15 cellular contexts compared by ENCODE assay signal in genomic region chr12:62709321-62709720, GRCh38.
"Had no signal": no experiment of that assay in that cellular context is flagged by ENCODE, and none has a peak within 500 bp of the region (broad histone marks: within the 10 kb centered on the region; RNA-seq: fewer than 3 reads in every experiment).

No MANE protein-coding gene starts in this region.

- H3K36me3 ChIP-seq: gastrocnemius medialis, heart left ventricle, thoracic aorta, upper lobe of right lung had no signal

- H3K4me3 Mint-ChIP-seq: activated naive CD8-positive, alpha-beta T cell; activated T-helper 1 cell treated with anti-CD3 and anti-CD28 coated beads, Interleukin-12 subunit alpha, Interleukin-12 subunit beta, Interleukin-2, Interleukin-4 antibody, amounts not matched to agents 30 ng/mL and 10 ng/mL and 1 ng/mL, durations not matched to agents 14 hours and 24 hours and 36 hours; memory B cell; naive thymus-derived CD4-positive, alpha-beta T cell; stimulated activated naive B cell treated with anti-CD40 and anti-IgM and Interleukin-4, amounts not matched to agents 10 μg/mL and 1 μg/mL and 100 μg/mL, for 72 hours; T-helper 1 cell treated with Interleukin-12 subunit alpha and Interleukin-12 subunit beta and Interleukin-4 antibody, amounts not matched to agents 30 μg/mL and 1 μg/mL, for 36 hours had no signal

- H3K4me3 ChIP-seq: dorsolateral prefrontal cortex, gastrocnemius medialis, heart left ventricle, thoracic aorta, upper lobe of right lung had no signal

- ATAC-seq: gastrocnemius medialis; heart left ventricle; naive thymus-derived CD4-positive, alpha-beta T cell; stimulated activated naive B cell treated with anti-CD40 and anti-IgM and Interleukin-4, amounts not matched to agents 10 μg/mL and 1 μg/mL and 100 μg/mL, for 72 hours had no signal

- H3K27me3 ChIP-seq: dorsolateral prefrontal cortex, gastrocnemius medialis, heart left ventricle, upper lobe of right lung had no signal

- DNase-seq: activated CD4-positive, alpha-beta T cell treated with anti-CD3 and anti-CD28 coated beads for 1 hour; amniotic stem cell; dorsolateral prefrontal cortex; gastrocnemius medialis; heart left ventricle; naive thymus-derived CD4-positive, alpha-beta T cell; stimulated activated naive B cell treated with anti-CD40 and anti-IgM and Interleukin-4, amounts not matched to agents 10 μg/mL and 1 μg/mL and 100 μg/mL, for 72 hours; upper lobe of right lung had no signal

- H3K9me3 ChIP-seq: gastrocnemius medialis, heart left ventricle, thoracic aorta, upper lobe of right lung had no signal

- H3K27ac ChIP-seq: dorsolateral prefrontal cortex, epithelial cell of prostate, gastrocnemius medialis, heart left ventricle, thoracic aorta, upper lobe of right lung, VCaP had no signal

- H3K36me3 Mint-ChIP-seq: activated naive CD8-positive, alpha-beta T cell; memory B cell; naive thymus-derived CD4-positive, alpha-beta T cell; stimulated activated naive B cell treated with anti-CD40 and anti-IgM and Interleukin-4, amounts not matched to agents 10 μg/mL and 1 μg/mL and 100 μg/mL, for 72 hours had no signal

- H3K27ac Mint-ChIP-seq: activated naive CD8-positive, alpha-beta T cell; activated T-helper 1 cell treated with anti-CD3 and anti-CD28 coated beads, Interleukin-12 subunit alpha, Interleukin-12 subunit beta, Interleukin-2, Interleukin-4 antibody, amounts not matched to agents 30 ng/mL and 10 ng/mL and 1 ng/mL, durations not matched to agents 14 hours and 24 hours and 36 hours; memory B cell; naive thymus-derived CD4-positive, alpha-beta T cell; stimulated activated naive B cell treated with anti-CD40 and anti-IgM and Interleukin-4, amounts not matched to agents 10 μg/mL and 1 μg/mL and 100 μg/mL, for 72 hours; T-helper 1 cell treated with Interleukin-12 subunit alpha and Interleukin-12 subunit beta and Interleukin-4 antibody, amounts not matched to agents 30 μg/mL and 1 μg/mL, for 36 hours had no signal

- H3K4me1 ChIP-seq: gastrocnemius medialis, upper lobe of right lung had no signal

- H3K27me3 Mint-ChIP-seq: activated naive CD8-positive, alpha-beta T cell had no signal

- H3K4me1 Mint-ChIP-seq: memory B cell; naive thymus-derived CD4-positive, alpha-beta T cell; stimulated activated naive B cell treated with anti-CD40 and anti-IgM and Interleukin-4, amounts not matched to agents 10 μg/mL and 1 μg/mL and 100 μg/mL, for 72 hours had no signal

- H3K9me3 Mint-ChIP-seq: activated T-helper 1 cell treated with anti-CD3 and anti-CD28 coated beads, Interleukin-12 subunit alpha, Interleukin-12 subunit beta, Interleukin-2, Interleukin-4 antibody, amounts not matched to agents 30 ng/mL and 10 ng/mL and 1 ng/mL, durations not matched to agents 14 hours and 24 hours and 36 hours; memory B cell; naive thymus-derived CD4-positive, alpha-beta T cell; stimulated activated naive B cell treated with anti-CD40 and anti-IgM and Interleukin-4, amounts not matched to agents 10 μg/mL and 1 μg/mL and 100 μg/mL, for 72 hours; T-helper 1 cell treated with Interleukin-12 subunit alpha and Interleukin-12 subunit beta and Interleukin-4 antibody, amounts not matched to agents 30 μg/mL and 1 μg/mL, for 36 hours had no signal
